Comparison of ENCODE assay signal across 13 cellular contexts in genomic region chr19:23957660-23958281, GRCh38. TPM values are rescaled to one million over a fixed set of nuclear protein-coding genes. Genes with fewer than 3 reads are reported as not detected.
DNase-seq lines count a peak whose midpoint lies in the region; ATAC-seq, FAIRE-seq and TF ChIP-seq lines count a peak whose summit lies in the region.
"Had no signal": no experiment of that assay in that cellular context is flagged by ENCODE, and none has a peak within 500 bp of the region (broad histone marks: within the 10 kb centered on the region; RNA-seq: fewer than 3 reads in every experiment).

No MANE protein-coding gene starts in this region.

- H3K36me3 Mint-ChIP-seq in chondrocyte (ENCODE audit: low read depth) = no peaks in the 10 kb centered on the region
- H3K36me3 Mint-ChIP-seq: activated naive CD8-positive, alpha-beta T cell had no signal

- no peaks in the 10 kb centered on the region for H3K27me3 Mint-ChIP-seq in chondrocyte (ENCODE audit: low read depth)
- H3K27me3 Mint-ChIP-seq: activated CD4-positive, alpha-beta T cell treated with anti-CD3 and anti-CD28 coated beads, Interleukin-2, amount 10 ng/mL, durations not matched to agents 24 days and 14 days; activated naive CD8-positive, alpha-beta T cell had no signal

- intact Hi-C loops in kidney (cut with DNase I) = no loop called here

- H3K9me3 ChIP-seq in kidney (ENCODE audit: control insufficient read depth in 1 of 2, low read length in 2 of 2) = peaks cover 0 to 2% of the 10 kb centered on the region in 2 donors

- H3K9me3 Mint-ChIP-seq in chondrocyte (ENCODE audit: low read depth) = peaks cover 61% of the 10 kb centered on the region

- DNase-seq in AG09309 (ENCODE audit: low read depth) = peak; percentile 40
- DNase-seq in HK-2 (ENCODE audit: unreplicated experiment) = peak; percentile 70
- DNase-seq in amniotic epithelial cell (ENCODE audit: low read depth) = peak; percentile 3
- peak; percentile 55 for DNase-seq in kidney
- DNase-seq in cerebellar nuclear complex (lab: John Stamatoyannopoulos, UW) = no peak
- DNase-seq in chondrocyte (ENCODE audit: low spot score) = no peak
- DNase-seq in NCI-H69 (lab: John Stamatoyannopoulos, UW) = no peak
- DNase-seq: activated CD4-positive, alpha-beta T cell treated with anti-CD3 and anti-CD28 coated beads, Interleukin-2, amount 10 ng/mL, durations not matched to agents 24 days and 14 days; NCI-H1105; RPMI8226 had no signal

- ATAC-seq in GM19035 (IDR thresholded peaks at IDR 0.05; ENCODE audit: unreplicated experiment) = no peak
- ATAC-seq: left lobe of liver had no signal

- no peak overlapping the region for H3K27ac Mint-ChIP-seq in chondrocyte (ENCODE audit: unreplicated experiment)
- H3K27ac Mint-ChIP-seq: activated CD4-positive, alpha-beta T cell treated with anti-CD3 and anti-CD28 coated beads, Interleukin-2, amount 10 ng/mL, durations not matched to agents 24 days and 14 days; activated naive CD8-positive, alpha-beta T cell had no signal

- no peak overlapping the region for H3K9ac ChIP-seq in kidney (ENCODE audit: low read length in 2 of 2)

- H3K36me3 ChIP-seq in kidney (ENCODE audit: control insufficient read depth in 1 of 2, insufficient read depth in 2 of 2, low read length in 2 of 2) = no peaks in the 10 kb centered on the region

- H3K4me1 ChIP-seq in kidney (ENCODE audit: control insufficient read depth in 1 of 2, insufficient read depth in 1 of 2, low read depth in 1 of 2, low read length in 2 of 2) = no peaks in the 10 kb centered on the region

- H3K4me3 ChIP-seq in AG09309 (ENCODE audit: control insufficient read depth, low read depth, low read length) (no peak overlapping the region), kidney (ENCODE audit: low read length in 2 of 2) (no peak overlapping the region)

- H3K27ac ChIP-seq in kidney (ENCODE audit: low read depth in 2 of 2, low read length in 2 of 2) = no peak overlapping the region

- H3K4me3 Mint-ChIP-seq in chondrocyte (ENCODE audit: unreplicated experiment) = no peak overlapping the region
- H3K4me3 Mint-ChIP-seq: activated CD4-positive, alpha-beta T cell treated with anti-CD3 and anti-CD28 coated beads, Interleukin-2, amount 10 ng/mL, durations not matched to agents 24 days and 14 days; activated naive CD8-positive, alpha-beta T cell had no signal

- TF ChIP-seq CTCF in AG09309 (IDR thresholded peaks at IDR 0.05; ENCODE audit: control insufficient read depth, insufficient read depth, low read depth, low read length, missing control alignments) (no peak), kidney (IDR thresholded peaks at IDR 0.05; ENCODE audit: borderline replicate concordance, extremely low read depth, insufficient read depth) (no peak), chondrocyte (IDR thresholded peaks at IDR 0.05) (no peak)

- no peak for FAIRE-seq in kidney (lab: Jason Lieb, UNC)

- no peaks in the 10 kb centered on the region for H3K4me1 Mint-ChIP-seq in chondrocyte (ENCODE audit: low read depth)
- H3K4me1 Mint-ChIP-seq: activated CD4-positive, alpha-beta T cell treated with anti-CD3 and anti-CD28 coated beads, Interleukin-2, amount 10 ng/mL, durations not matched to agents 24 days and 14 days had no signal

RNA-seq across cellular contexts. Expression of gene ZNF726, which starts 43.1 kb away (rescaled TPM):
- total RNA-seq in kidney (6.4 TPM), chondrocyte (0.41 to 2.4 TPM (median 0.67 TPM) in 3 replicates)
- polyA plus RNA-seq in kidney (ENCODE audit: insufficient read depth, low read depth, low replicate concordance) = 2.7 TPM

Comparison
In these comparisons a context has a peak if more than half of its experiments do, and no peak if none do; other contexts are left out.
1. DNase-seq: peak in AG09309 (single experiment), HK-2 (single experiment), amniotic epithelial cell (single experiment) and kidney (single experiment); none in cerebellar nuclear complex (0 of 2), chondrocyte (single experiment) and NCI-H69 (single experiment).